25 cellular contexts compared by ENCODE assay signal in genomic region chr2:25806941-25807340, GRCh38.
"Had no signal": no experiment of that assay in that cellular context is flagged by ENCODE, and none has a peak within 500 bp of the region (broad histone marks: within the 10 kb centered on the region; RNA-seq: fewer than 3 reads in every experiment).

No MANE protein-coding gene starts in this region.

- H3K4me1 ChIP-seq: heart right ventricle, left lung, parathyroid adenoma, upper lobe of left lung had no signal

- H3K27me3 ChIP-seq: dorsolateral prefrontal cortex, heart right ventricle, left lung, right lobe of liver, tibial nerve, upper lobe of left lung had no signal

- H3K4me3 Mint-ChIP-seq: mesothelial cell of epicardium; naive B cell; natural killer cell treated with Interleukin-12 subunit alpha and Interleukin-12 subunit beta and Interleukin-15 and Interleukin-18, amount 100 ng/mL, for 72 hours; neural crest cell; stimulated activated naive B cell treated with anti-CD40 and anti-IgM and Interleukin-4, amounts not matched to agents 10 μg/mL and 1 μg/mL and 100 μg/mL, for 72 hours; stimulated activated naive CD8-positive, alpha-beta T cell treated with anti-CD3 and anti-CD28 coated beads, Interleukin-15, Interleukin-2, amounts not matched to agents 100 ng/mL and 50 ng/mL, for 24 hours had no signal

- DNase-seq: dorsolateral prefrontal cortex; effector CD4-positive, alpha-beta T cell; foreskin melanocyte; glutamatergic neuron; heart right ventricle; hippocampal formation; left cardiac atrium; left lung; mesenchymal stem cell; mucosa of descending colon; naive B cell; right lobe of liver; small intestine; stimulated activated CD4-positive, alpha-beta T cell treated with anti-CD3 and anti-CD28 coated beads, Interleukin-15, amount 100 ng/mL, for 24 hours; stimulated activated CD4-positive, alpha-beta T cell treated with anti-CD3 and anti-CD28 coated beads, Interleukin-2, amount 100 ng/mL, for 48 hours; stimulated activated naive B cell treated with anti-CD40 and anti-IgM and Interleukin-4, amounts not matched to agents 10 μg/mL and 1 μg/mL and 100 μg/mL, for 72 hours; upper lobe of left lung had no signal

- H3K9me3 Mint-ChIP-seq: naive B cell; natural killer cell treated with Interleukin-12 subunit alpha and Interleukin-12 subunit beta and Interleukin-15 and Interleukin-18, amount 100 ng/mL, for 72 hours; neural crest cell; stimulated activated naive B cell treated with anti-CD40 and anti-IgM and Interleukin-4, amounts not matched to agents 10 μg/mL and 1 μg/mL and 100 μg/mL, for 72 hours; stimulated activated naive CD8-positive, alpha-beta T cell treated with anti-CD3 and anti-CD28 coated beads, Interleukin-15, Interleukin-2, amounts not matched to agents 100 ng/mL and 50 ng/mL, for 24 hours had no signal

- ATAC-seq: heart right ventricle; left cardiac atrium; left lung; mucosa of descending colon; natural killer cell treated with Interleukin-12 subunit alpha and Interleukin-12 subunit beta and Interleukin-15 and Interleukin-18, amount 100 ng/mL, for 72 hours; right lobe of liver; stimulated activated naive B cell treated with anti-CD40 and anti-IgM and Interleukin-4, amounts not matched to agents 10 μg/mL and 1 μg/mL and 100 μg/mL, for 72 hours had no signal

- H3K9ac ChIP-seq: parathyroid adenoma had no signal

- H3K4me1 Mint-ChIP-seq: mesothelial cell of epicardium had no signal

- H3K27me3 Mint-ChIP-seq: naive B cell; natural killer cell treated with Interleukin-12 subunit alpha and Interleukin-12 subunit beta and Interleukin-15 and Interleukin-18, amount 100 ng/mL, for 72 hours; progenitor cell of endocrine pancreas; stimulated activated naive B cell treated with anti-CD40 and anti-IgM and Interleukin-4, amounts not matched to agents 10 μg/mL and 1 μg/mL and 100 μg/mL, for 72 hours; stimulated activated naive CD8-positive, alpha-beta T cell treated with anti-CD3 and anti-CD28 coated beads, Interleukin-15, Interleukin-2, amounts not matched to agents 100 ng/mL and 50 ng/mL, for 24 hours had no signal

- H2AFZ ChIP-seq: parathyroid adenoma had no signal

- H3K27ac Mint-ChIP-seq: mesothelial cell of epicardium; progenitor cell of endocrine pancreas; stimulated activated naive B cell treated with anti-CD40 and anti-IgM and Interleukin-4, amounts not matched to agents 10 μg/mL and 1 μg/mL and 100 μg/mL, for 72 hours; stimulated activated naive CD8-positive, alpha-beta T cell treated with anti-CD3 and anti-CD28 coated beads, Interleukin-15, Interleukin-2, amounts not matched to agents 100 ng/mL and 50 ng/mL, for 24 hours had no signal

- H3K4me3 ChIP-seq: heart right ventricle, left lung, mucosa of descending colon, right lobe of liver, thoracic aorta, tibial nerve, upper lobe of left lung had no signal

- H3K9me3 ChIP-seq: heart right ventricle, left lung, mucosa of descending colon, right lobe of liver, thoracic aorta, tibial nerve, upper lobe of left lung had no signal

- H3K27ac ChIP-seq: heart right ventricle, left lung, parathyroid adenoma, right lobe of liver, thoracic aorta, tibial nerve, upper lobe of left lung had no signal
